In genomic region chr2:60934153-60934722, GRCh38 we compare ENCODE assay signal across 16 cellular contexts. TPM values are rescaled to one million over a fixed set of nuclear protein-coding genes. Genes with fewer than 3 reads are reported as not detected.
DNase-seq lines count a peak whose midpoint lies in the region; ATAC-seq and TF ChIP-seq lines count a peak whose summit lies in the region.
"Had no signal": no experiment of that assay in that cellular context is flagged by ENCODE, and none has a peak within 500 bp of the region (broad histone marks: within the 10 kb centered on the region; RNA-seq: fewer than 3 reads in every experiment).

No MANE protein-coding gene starts in this region.

- peaks cover 86% of the 10 kb centered on the region for H3F3A ChIP-seq in SU-DHL-6 (ENCODE audit: insufficient read depth)

- H3K36me3 Mint-ChIP-seq in CD4-positive, CD25-positive, alpha-beta regulatory T cell: peaks cover 37% of the 10 kb centered on the region

- TF ChIP-seq CTCF in SU-DHL-6 (IDR thresholded peaks at IDR 0.05; ENCODE audit: insufficient read depth, low read length, poor library complexity, severe bottlenecking): no peak

- no peak for DNase-seq in CD4-positive, CD25-positive, alpha-beta regulatory T cell
- DNase-seq in Right ventricle myocardium superior: no peak
- DNase-seq in pons (ENCODE audit: low spot score): peak; percentile 3
- DNase-seq in stimulated activated CD4-positive, alpha-beta T cell treated with anti-CD3 and anti-CD28 coated beads, Interleukin-4, amount 100 ng/mL, for 4 hours: no peak
- DNase-seq in mesenteric fat pad (ENCODE audit: low spot score): no peak
- DNase-seq: activated CD4-positive, alpha-beta T cell treated with anti-CD3 and anti-CD28 coated beads for 48 hours; effector memory CD4-positive, alpha-beta T cell; NCI-H1105; NCI-H510A treated with DMSO at 0.1 percent for 48 hours; stimulated activated CD4-positive, alpha-beta T cell treated with anti-CD3 and anti-CD28 coated beads, Interleukin-12 subunit alpha, Interleukin-12 subunit beta, amount 100 ng/mL, for 4 hours; upper lobe of left lung had no signal

- H3K27me3 Mint-ChIP-seq in CD4-positive, CD25-positive, alpha-beta regulatory T cell: no peaks in the 10 kb centered on the region

- no peak overlapping the region for H3K9ac ChIP-seq in SU-DHL-6 (ENCODE audit: low read length)

- H3K27me3 ChIP-seq in CD4-positive, CD25-positive, alpha-beta regulatory T cell (ENCODE audit: control insufficient read depth, insufficient read depth, low read length): no peaks in the 10 kb centered on the region
- no peaks in the 10 kb centered on the region for H3K27me3 ChIP-seq in SU-DHL-6 (ENCODE audit: low read length)
- H3K27me3 ChIP-seq: hepatocyte, upper lobe of left lung had no signal

- no peaks in the 10 kb centered on the region for H3K9me3 ChIP-seq in CD4-positive, CD25-positive, alpha-beta regulatory T cell (ENCODE audit: control insufficient read depth in 2 of 2, low read length in 2 of 2)
- H3K9me3 ChIP-seq in SU-DHL-6 (ENCODE audit: insufficient read depth, low read length): no peaks in the 10 kb centered on the region
- H3K9me3 ChIP-seq: upper lobe of left lung had no signal

- peaks cover 0 to 3% (median 0%) of the 10 kb centered on the region in 7 donors for H3K9me3 Mint-ChIP-seq in CD4-positive, CD25-positive, alpha-beta regulatory T cell

- H2AFZ ChIP-seq in SU-DHL-6 (ENCODE audit: low read depth, low read length, severe bottlenecking): no peak overlapping the region
- H2AFZ ChIP-seq: hepatocyte had no signal

- H3K79me2 ChIP-seq in SU-DHL-6 (ENCODE audit: insufficient read depth, low read length): peaks cover 29% of the 10 kb centered on the region
- H3K79me2 ChIP-seq: hepatocyte had no signal

- H3K4me3 ChIP-seq in CD4-positive, CD25-positive, alpha-beta regulatory T cell (ENCODE audit: low read depth, low read length): no peak overlapping the region
- H3K4me3 ChIP-seq in SU-DHL-6 (ENCODE audit: insufficient read depth, low read length, poor library complexity, severe bottlenecking): no peak overlapping the region
- H3K4me3 ChIP-seq: hepatocyte, upper lobe of left lung had no signal

- no peak overlapping the region for H3K4me3 Mint-ChIP-seq in CD4-positive, CD25-positive, alpha-beta regulatory T cell

- H3K4me1 Mint-ChIP-seq in CD4-positive, CD25-positive, alpha-beta regulatory T cell: peaks cover 11 to 31% (median 23%) of the 10 kb centered on the region in 4 donors

- no peaks in the 10 kb centered on the region for H3K4me1 ChIP-seq in CD4-positive, CD25-positive, alpha-beta regulatory T cell (ENCODE audit: control insufficient read depth, insufficient read depth, low read length, poor library complexity, severe bottlenecking)

- H3K27ac ChIP-seq in CD4-positive, CD25-positive, alpha-beta regulatory T cell (ENCODE audit: insufficient read depth, low read length, poor library complexity, severe bottlenecking): no peak overlapping the region
- peak overlapping the region; percentile 15; the same call in 1 of the 2 replicates for H3K27ac ChIP-seq in SU-DHL-6 (ENCODE audit: low read depth, low read length)
- H3K27ac ChIP-seq: hepatocyte had no signal

- no peak overlapping the region for H3K4me2 ChIP-seq in SU-DHL-6 (ENCODE audit: low read depth, low read length, poor library complexity, severe bottlenecking)
- H3K4me2 ChIP-seq: hepatocyte had no signal

- no peaks in the 10 kb centered on the region for H3K9me2 ChIP-seq in SU-DHL-6 (replicated peaks; ENCODE audit: insufficient read depth, low read length)

- H3K36me3 ChIP-seq in CD4-positive, CD25-positive, alpha-beta regulatory T cell (ENCODE audit: control insufficient read depth, insufficient read depth, low read length): peaks cover 12% of the 10 kb centered on the region
- H3K36me3 ChIP-seq in SU-DHL-6 (ENCODE audit: low read length): peaks cover 49% of the 10 kb centered on the region

- intact Hi-C loops in Right ventricle myocardium superior (cut with DNase I): no loop called here

- peak overlapping the region in 2 of 3 donors; percentile 59 to 67 for H3K27ac Mint-ChIP-seq in CD4-positive, CD25-positive, alpha-beta regulatory T cell

- peaks cover 32% of the 10 kb centered on the region for H4K20me1 ChIP-seq in SU-DHL-6 (ENCODE audit: low read depth, low read length)

- no peak for ATAC-seq in CD4-positive, CD25-positive, alpha-beta regulatory T cell (ENCODE audit: low read depth in 2 of 2)
- ATAC-seq in Right ventricle myocardium superior (ENCODE audit: poor library complexity): peak; percentile 68
- no peak for ATAC-seq in HG03520 (IDR thresholded peaks at IDR 0.05; ENCODE audit: unreplicated experiment)
- no peak for ATAC-seq in HG03354 (IDR thresholded peaks at IDR 0.05; ENCODE audit: poor library complexity, severe bottlenecking, unreplicated experiment)
- ATAC-seq: Panc1 had no signal

RNA-seq across cellular contexts. Expression of gene REL, which starts 52.9 kb away (rescaled TPM):
- total RNA-seq in CD4-positive, CD25-positive, alpha-beta regulatory T cell: 146 TPM
- 10 to 100 TPM; 14.6 to 16.0 (median 15.6) TPM for polyA plus RNA-seq in CD4-positive, CD25-positive, alpha-beta regulatory T cell
- 4.4 TPM for total RNA-seq in Right ventricle myocardium superior
- 24.5 TPM for total RNA-seq in mesenteric fat pad
